In genomic region chr1:228125185-228125584, GRCh38 we compare ENCODE assay signal across 21 cellular contexts. TPM values are rescaled to one million over a fixed set of nuclear protein-coding genes. Genes with fewer than 3 reads are reported as not detected.
DNase-seq lines count a peak whose midpoint lies in the region; ATAC-seq, FAIRE-seq and TF ChIP-seq lines count a peak whose summit lies in the region.
"Had no signal": no experiment of that assay in that cellular context is flagged by ENCODE, and none has a peak within 500 bp of the region (broad histone marks: within the 10 kb centered on the region; RNA-seq: fewer than 3 reads in every experiment).

No MANE protein-coding gene starts in this region.

- H3K9me3 ChIP-seq in DND-41 (ENCODE audit: insufficient read depth, low read length, severe bottlenecking) (no peaks in the 10 kb centered on the region), OCI-LY7 (ENCODE audit: low read length) (peaks cover 18% of the 10 kb centered on the region; the same call in 1 of the 2 replicates), K562 (replicated peaks; ENCODE audit: control insufficient read depth, insufficient read depth, low read depth, low read length) (no peaks in the 10 kb centered on the region)
- H3K9me3 ChIP-seq: BLaER1, Caco-2, HAP-1 had no signal

- H2AFZ ChIP-seq in DND-41 (ENCODE audit: low read depth, low read length) (peak overlapping the region; percentile 41; the same call in 1 of the 2 replicates), OCI-LY7 (ENCODE audit: low read length) (peak overlapping the region; percentile 17; the same call in 1 of the 2 replicates), K562 (ENCODE audit: low read depth, low read length) (peak overlapping the region; percentile 34)

- H3K79me2 ChIP-seq in DND-41 (ENCODE audit: insufficient read depth, low read length) (no peaks in the 10 kb centered on the region), OCI-LY7 (ENCODE audit: insufficient read depth, low read depth, low read length) (no peaks in the 10 kb centered on the region), K562 (ENCODE audit: control insufficient read depth, insufficient read depth, low read length) (no peaks in the 10 kb centered on the region)

- TF ChIP-seq CTCF in DND-41 (IDR thresholded peaks at IDR 0.05; ENCODE audit: borderline replicate concordance, extremely low read depth, low read length, poor library complexity, severe bottlenecking) (no peak), OCI-LY7 (conservative IDR thresholded peaks at IDR 0.05; ENCODE audit: low read length) (no peak), K562 (IDR thresholded peaks at IDR 0.05 in 2 of 3, conservative IDR thresholded peaks at IDR 0.05 in 1 of 3; ENCODE audit: insufficient read depth in 2 of 3, low read depth in 1 of 3, low read length in 3 of 3) (no peak), foreskin keratinocyte (conservative IDR thresholded peaks at IDR 0.05) (no peak)

- TF ChIP-seq RAD21 in K562 (CRISPR knock-in tag; conservative IDR thresholded peaks at IDR 0.05 in 1 of 2, IDR thresholded peaks at IDR 0.05 in 1 of 2): no peak

- H3K4me1 ChIP-seq in DND-41 (ENCODE audit: insufficient read depth, low read length): no peaks in the 10 kb centered on the region
- H3K4me1 ChIP-seq in OCI-LY7 (ENCODE audit: insufficient read depth, low read length, poor library complexity, severe bottlenecking): peaks cover 8% of the 10 kb centered on the region
- peaks cover 0 to 3% of the 10 kb centered on the region in 2 experiments; a peak in 2 of 5 replicates for H3K4me1 ChIP-seq in K562 (replicated peaks in 1 of 2; ENCODE audit: control insufficient read depth in 2 of 2, insufficient read depth in 2 of 2, low read length in 2 of 2)
- peaks cover 15% of the 10 kb centered on the region for H3K4me1 ChIP-seq in foreskin keratinocyte
- H3K4me1 ChIP-seq: BLaER1, HAP-1 had no signal

- TF ChIP-seq POLR2A in K562 (conservative IDR thresholded peaks at IDR 0.05): no peak

- no peaks in the 10 kb centered on the region for H3K36me3 ChIP-seq in DND-41 (ENCODE audit: insufficient read depth, low read length)
- H3K36me3 ChIP-seq in OCI-LY7 (ENCODE audit: insufficient read depth, low read length): no peaks in the 10 kb centered on the region
- no peaks in the 10 kb centered on the region for H3K36me3 ChIP-seq in K562 (ENCODE audit: control insufficient read depth, insufficient read depth, low read length)
- H3K36me3 ChIP-seq: BLaER1, HAP-1 had no signal

- H3K27ac ChIP-seq in DND-41 (ENCODE audit: low read length) (no peak overlapping the region), OCI-LY7 (ENCODE audit: low read depth, low read length, poor library complexity, severe bottlenecking) (no peak overlapping the region), K562 (ENCODE audit: extremely low read depth, low read depth, low read length) (no peak overlapping the region), foreskin keratinocyte (no peak overlapping the region)
- H3K27ac ChIP-seq: 22Rv1, BLaER1, C4-2B had no signal

- H3K9me1 ChIP-seq in K562 (ENCODE audit: control insufficient read depth, insufficient read depth, low read length): no peaks in the 10 kb centered on the region

- H3K9ac ChIP-seq in DND-41 (ENCODE audit: low read depth, low read length) (no peak overlapping the region), K562 (ENCODE audit: insufficient read depth in 1 of 2, low read depth in 2 of 2, low read length in 2 of 2) (no peak overlapping the region)
- H3K9ac ChIP-seq: BLaER1 had no signal

- CTCF ChIA-PET in OCI-LY7 (lab: Charles Lee; ENCODE audit: unreplicated experiment) (interaction anchor here (0.6 to 1.2 kb wide), 2 partner anchors 23 to 42 kb away, joined by 3 read pairs; no protein-coding TSS in a partner anchor), K562 (lab: Yijun Ruan, JAX; ENCODE audit: low intra/inter-chr PET ratio) (no interaction called here)

- H3K4me3 ChIP-seq in DND-41 (ENCODE audit: low read depth in 1 of 2, low read length in 2 of 2) (no peak overlapping the region), OCI-LY7 (ENCODE audit: low read depth, low read length, poor library complexity, severe bottlenecking) (no peak overlapping the region), K562 (no peak overlapping the region)
- H3K4me3 ChIP-seq: BLaER1, HAP-1 had no signal

- no peaks in the 10 kb centered on the region for H4K20me1 ChIP-seq in DND-41 (ENCODE audit: insufficient read depth, low read length)
- no peaks in the 10 kb centered on the region for H4K20me1 ChIP-seq in OCI-LY7 (ENCODE audit: insufficient read depth, low read length)
- no peaks in the 10 kb centered on the region for H4K20me1 ChIP-seq in K562 (replicated peaks; ENCODE audit: control insufficient read depth, insufficient read depth, low read length)
- H4K20me1 ChIP-seq: BLaER1 had no signal

- DNase-seq in DND-41 (no peak), OCI-LY7 (ENCODE audit: low spot score) (no peak), K562 (ENCODE audit: extremely low read depth in 1 of 4, low spot score in 3 of 4) (no peak), foreskin keratinocyte (no peak), GM03348 (ENCODE audit: low spot score) (no peak)
- no peak for DNase-seq in central memory CD4-positive, alpha-beta T cell
- DNase-seq: Caco-2; CD4-positive, CD25-positive, alpha-beta regulatory T cell; CD8-positive, alpha-beta T cell; DMS153; EL; GDM1; GOT3; HFFc6 had no signal

- BruUV-seq in OCI-LY7 (replicated peaks; lab: Mats Ljungman, UMichigan): no TSS peak
- BruUV-seq in K562 (replicated peaks; lab: Mats Ljungman, UMichigan): no TSS peak

- ATAC-seq in DND-41 (ENCODE audit: insufficient read depth, low read depth) (no peak), K562 (no peak), foreskin keratinocyte (no peak)
- ATAC-seq: CD8-positive, alpha-beta T cell had no signal

- WGBS in K562 (ENCODE audit: insufficient coverage, low coverage, missing lambda C conversion rate): 18% methylated on average over 5 of the region's 5 CpGs

- in situ Hi-C loops in K562 (cut with MboI): no loop called here

- H3K27me3 ChIP-seq in DND-41 (ENCODE audit: insufficient read depth, low read length, poor library complexity) (peaks cover 9% of the 10 kb centered on the region), K562 (ENCODE audit: control insufficient read depth in 2 of 2, insufficient read depth in 2 of 2, low read length in 2 of 2) (no peaks in the 10 kb centered on the region), foreskin keratinocyte (no peaks in the 10 kb centered on the region)
- H3K27me3 ChIP-seq: BLaER1 had no signal

- no peak for FAIRE-seq in K562 (lab: Jason Lieb, UNC)
- FAIRE-seq: A204.1, GM19239, H54 had no signal

- intact Hi-C loops in OCI-LY7 (cut with micrococcal nuclease; ENCODE audit: unreplicated experiment) (no loop called here), K562 (cut with micrococcal nuclease) (no loop called here)

- no peaks in the 10 kb centered on the region for H3K9me2 ChIP-seq in OCI-LY7 (ENCODE audit: insufficient read depth, low read length)

- POLR2A ChIA-PET in OCI-LY7 (lab: Charles Lee): interaction anchor here (0.5 to 1.2 kb wide), 7 partner anchors 9 to 1944 kb away, joined by 3 read pairs; partner anchors contain the start of gene TRIM11
- POLR2A ChIA-PET in K562 (lab: Yijun Ruan, JAX): interaction anchor here (1.0 to 1.1 kb wide), 2 partner anchors 12 to 14 kb away, joined by 3 read pairs; no protein-coding TSS in a partner anchor

- TF ChIP-seq EP300 in K562 (IDR thresholded peaks at IDR 0.05; ENCODE audit: low read length): no peak

- H3K4me2 ChIP-seq in DND-41 (ENCODE audit: insufficient read depth, low read length): no peak overlapping the region
- no peak overlapping the region for H3K4me2 ChIP-seq in OCI-LY7 (ENCODE audit: low read length)
- no peak overlapping the region for H3K4me2 ChIP-seq in K562 (ENCODE audit: insufficient read depth, low read length)
- H3K4me2 ChIP-seq: BLaER1 had no signal

RNA-seq across cellular contexts. Expression of gene GUK1, which starts 14.9 kb away (rescaled TPM):
- 197 and 201 TPM in 2 replicates for total RNA-seq in OCI-LY7 (2014; rRNA removed; shearing (Covaris generic))
- total RNA-seq in OCI-LY7 (2022) (131 and 154 TPM in 2 replicates), K562 (2014; rRNA removed) (331 and 360 TPM in 2 replicates), K562 (2014; rRNA removed; fragmentation: Illumina TruSeq; extraction: Trizol) (31.6 and 42.7 TPM in 2 replicates), K562 (2015; rRNA removed; fragmentation: Illumina TruSeq; extraction: Trizol) (129 and 132 TPM in 2 replicates), K562 (2021) (228 and 233 TPM in 2 replicates), foreskin keratinocyte (424 and 441 TPM in 2 replicates)
- total RNA-seq in K562 (2011; cell fraction: chromatin; rRNA removed; ENCODE audit: low replicate concordance): 206 and 587 TPM in 2 replicates
- 479 and 565 TPM in 2 replicates for total RNA-seq in K562 (2011; cell fraction: nucleolus; rRNA removed)
- 351 and 369 TPM in 2 replicates for total RNA-seq in K562 (2011; cell fraction: nucleoplasm; rRNA removed)
- polyA plus RNA-seq in K562 (2011; rRNA removed) (192 and 244 TPM in 2 replicates), K562 (2014; fragmentation: Illumina TruSeq; extraction: Trizol) (44.3 and 143 TPM in 2 replicates), K562 (2014; fragmentation: Nextera tagmentation; extraction: Ambion mirVana) (10 to 100 TPM in 1 of 2 experiments, 1 to 10 TPM in 1; 7.0 to 18.1 TPM), K562 (2014; rRNA removed) (285 and 338 TPM in 2 replicates), foreskin keratinocyte (603 and 671 TPM in 2 replicates)
- 357 and 647 TPM in 2 replicates for polyA plus RNA-seq in K562 (2011; cell fraction: cytosol; rRNA removed)
- 690 and 902 TPM in 2 replicates for polyA plus RNA-seq in K562 (2011; cell fraction: nucleus; rRNA removed)
- 198 and 243 TPM in 2 replicates for polyA plus RNA-seq in K562 (2012)
- 38.4 and 72.5 TPM in 2 replicates for polyA minus RNA-seq in K562 (2011; rRNA and poly(A)+ RNA removed)
- polyA minus RNA-seq in K562 (2011; cell fraction: cytosol; rRNA and poly(A)+ RNA removed): 79.7 and 95.8 TPM in 2 replicates
- 159 and 171 TPM in 2 replicates for polyA minus RNA-seq in K562 (2011; cell fraction: nucleus; rRNA and poly(A)+ RNA removed)

RNA-seq across cellular contexts. Expression of gene MRPL55, which starts 16.1 kb away (rescaled TPM):
- 92.8 and 99.5 TPM in 2 replicates for total RNA-seq in OCI-LY7 (2014; rRNA removed; shearing (Covaris generic))
- total RNA-seq in OCI-LY7 (2022) (46.3 and 50.0 TPM in 2 replicates), K562 (2014; rRNA removed) (228 and 230 TPM in 2 replicates), K562 (2014; rRNA removed; fragmentation: Illumina TruSeq; extraction: Trizol) (26.7 and 47.2 TPM in 2 replicates), K562 (2015; rRNA removed; fragmentation: Illumina TruSeq; extraction: Trizol) (83.8 and 90.1 TPM in 2 replicates), K562 (2021) (112 and 120 TPM in 2 replicates), foreskin keratinocyte (73.6 and 77.5 TPM in 2 replicates)
- 49.1 and 124 TPM in 2 replicates for total RNA-seq in K562 (2011; cell fraction: chromatin; rRNA removed; ENCODE audit: low replicate concordance)
- 125 and 127 TPM in 2 replicates for total RNA-seq in K562 (2011; cell fraction: nucleolus; rRNA removed)
- total RNA-seq in K562 (2011; cell fraction: nucleoplasm; rRNA removed): 91.0 and 99.2 TPM in 2 replicates
- polyA plus RNA-seq in K562 (2011; rRNA removed) (65.9 and 115 TPM in 2 replicates), K562 (2014; fragmentation: Illumina TruSeq; extraction: Trizol) (81.0 and 93.0 TPM in 2 replicates), K562 (2014; fragmentation: Nextera tagmentation; extraction: Ambion mirVana) (10 to 100 TPM; 34.9 to 77.0 TPM), K562 (2014; rRNA removed) (154 and 166 TPM in 2 replicates), foreskin keratinocyte (105 and 111 TPM in 2 replicates)
- polyA plus RNA-seq in K562 (2011; cell fraction: cytosol; rRNA removed): 142 and 334 TPM in 2 replicates
- 277 and 406 TPM in 2 replicates for polyA plus RNA-seq in K562 (2011; cell fraction: nucleus; rRNA removed)
- 90.3 and 111 TPM in 2 replicates for polyA plus RNA-seq in K562 (2012)
- 25.6 and 46.0 TPM in 2 replicates for polyA minus RNA-seq in K562 (2011; rRNA and poly(A)+ RNA removed)
- polyA minus RNA-seq in K562 (2011; cell fraction: cytosol; rRNA and poly(A)+ RNA removed): 61.9 and 66.6 TPM in 2 replicates
- 48.2 and 76.1 TPM in 2 replicates for polyA minus RNA-seq in K562 (2011; cell fraction: nucleus; rRNA and poly(A)+ RNA removed)

RNA-seq across cellular contexts. Expression of gene C1orf35, which starts 22.1 kb away (rescaled TPM):
- total RNA-seq in OCI-LY7 (2014; rRNA removed; shearing (Covaris generic)): 33.3 and 33.4 TPM in 2 replicates
- total RNA-seq in OCI-LY7 (2022) (30.7 and 32.2 TPM in 2 replicates), K562 (2014; rRNA removed) (42.2 and 50.8 TPM in 2 replicates), K562 (2014; rRNA removed; fragmentation: Illumina TruSeq; extraction: Trizol) (4.9 and 8.3 TPM in 2 replicates), K562 (2015; rRNA removed; fragmentation: Illumina TruSeq; extraction: Trizol) (18.9 and 23.2 TPM in 2 replicates), K562 (2021) (38.2 and 41.8 TPM in 2 replicates), foreskin keratinocyte (21.2 and 22.8 TPM in 2 replicates)
- 16.4 and 31.0 TPM in 2 replicates for total RNA-seq in K562 (2011; cell fraction: chromatin; rRNA removed; ENCODE audit: low replicate concordance)
- 27.0 and 28.6 TPM in 2 replicates for total RNA-seq in K562 (2011; cell fraction: nucleolus; rRNA removed)
- 20.4 and 20.5 TPM in 2 replicates for total RNA-seq in K562 (2011; cell fraction: nucleoplasm; rRNA removed)
- polyA plus RNA-seq in K562 (2011; rRNA removed) (10.8 and 15.6 TPM in 2 replicates), K562 (2014; fragmentation: Illumina TruSeq; extraction: Trizol) (12.5 and 20.9 TPM in 2 replicates), K562 (2014; fragmentation: Nextera tagmentation; extraction: Ambion mirVana) (1 to 10 TPM; 3.2 to 3.8 TPM), K562 (2014; rRNA removed) (34.3 and 48.7 TPM in 2 replicates), foreskin keratinocyte (32.8 and 34.0 TPM in 2 replicates)
- polyA plus RNA-seq in K562 (2011; cell fraction: cytosol; rRNA removed): 12.7 and 22.3 TPM in 2 replicates
- polyA plus RNA-seq in K562 (2011; cell fraction: nucleus; rRNA removed): 44.7 and 65.7 TPM in 2 replicates
- polyA plus RNA-seq in K562 (2012): 28.9 and 30.6 TPM in 2 replicates
- polyA minus RNA-seq in K562 (2011; rRNA and poly(A)+ RNA removed): 1.9 and 2.0 TPM in 2 replicates
- 2.3 and 5.9 TPM in 2 replicates for polyA minus RNA-seq in K562 (2011; cell fraction: cytosol; rRNA and poly(A)+ RNA removed)
- 6.9 and 8.2 TPM in 2 replicates for polyA minus RNA-seq in K562 (2011; cell fraction: nucleus; rRNA and poly(A)+ RNA removed)

RNA-seq across cellular contexts. Expression of gene GJC2, which starts 24.5 kb away (rescaled TPM):
- total RNA-seq in OCI-LY7 (2014; rRNA removed; shearing (Covaris generic)): 0.22 and 0.31 TPM in 2 replicates
- total RNA-seq in OCI-LY7 (2022): 0.53 and 0.80 TPM in 2 replicates
- 0.53 and 1.4 TPM in 2 replicates for total RNA-seq in K562 (2011; cell fraction: chromatin; rRNA removed; ENCODE audit: low replicate concordance)
- total RNA-seq in K562 (2011; cell fraction: nucleolus; rRNA removed): 1.2 and 2.2 TPM in 2 replicates
- 0.59 and 0.69 TPM in 2 replicates for total RNA-seq in K562 (2011; cell fraction: nucleoplasm; rRNA removed)
- 0.32 and 0.86 TPM in 2 replicates for total RNA-seq in K562 (2014; rRNA removed)
- 0.11 and 0.16 TPM in 2 replicates for total RNA-seq in K562 (2014; rRNA removed; fragmentation: Illumina TruSeq; extraction: Trizol)
- 0.11 and 0.22 TPM in 2 replicates for total RNA-seq in K562 (2015; rRNA removed; fragmentation: Illumina TruSeq; extraction: Trizol)
- 0.62 and 0.69 TPM in 2 replicates for total RNA-seq in K562 (2021)
- 0.08 and 0.20 TPM in 2 replicates for polyA plus RNA-seq in K562 (2011; rRNA removed)
- polyA plus RNA-seq in K562 (2011; cell fraction: cytosol; rRNA removed): 0.10 and 0.61 TPM in 2 replicates
- polyA plus RNA-seq in K562 (2011; cell fraction: nucleus; rRNA removed): 0.29 and 1.1 TPM in 2 replicates
- 0.39 and 0.47 TPM in 2 replicates for polyA plus RNA-seq in K562 (2012)
- 0.06 and 0.12 TPM in 2 replicates for polyA plus RNA-seq in K562 (2014; fragmentation: Illumina TruSeq; extraction: Trizol)
- polyA plus RNA-seq in K562 (2014; fragmentation: Nextera tagmentation; extraction: Ambion mirVana): not detected
- 0.03 and 0.36 TPM in 2 replicates for polyA plus RNA-seq in K562 (2014; rRNA removed)
- polyA minus RNA-seq in K562 (2011; rRNA and poly(A)+ RNA removed): 0.09 and 0.18 TPM in 2 replicates
- 0.57 TPM in 1 of 2 replicates, not detected in the other for polyA minus RNA-seq in K562 (2011; cell fraction: cytosol; rRNA and poly(A)+ RNA removed)
- 0.40 and 0.44 TPM in 2 replicates for polyA minus RNA-seq in K562 (2011; cell fraction: nucleus; rRNA and poly(A)+ RNA removed)
- total RNA-seq in foreskin keratinocyte: 0.82 and 1.1 TPM in 2 replicates
- polyA plus RNA-seq in foreskin keratinocyte: 0.82 and 1.0 TPM in 2 replicates
- polyA plus RNA-seq: CD4-positive, CD25-positive, alpha-beta regulatory T cell had no signal

RNA-seq across cellular contexts. Expression of gene IBA57, which starts 40.4 kb away (rescaled TPM):
- total RNA-seq in OCI-LY7 (2014; rRNA removed; shearing (Covaris generic)): 3.2 and 9.9 TPM in 2 replicates
- total RNA-seq in OCI-LY7 (2022): 9.1 and 10.8 TPM in 2 replicates
- 6.2 and 10.7 TPM in 2 replicates for total RNA-seq in K562 (2011; cell fraction: chromatin; rRNA removed; ENCODE audit: low replicate concordance)
- total RNA-seq in K562 (2011; cell fraction: nucleolus; rRNA removed): 8.3 and 8.9 TPM in 2 replicates
- total RNA-seq in K562 (2011; cell fraction: nucleoplasm; rRNA removed): 6.8 and 8.3 TPM in 2 replicates
- 9.0 and 16.8 TPM in 2 replicates for total RNA-seq in K562 (2014; rRNA removed)
- total RNA-seq in K562 (2014; rRNA removed; fragmentation: Illumina TruSeq; extraction: Trizol): 1.8 and 1.9 TPM in 2 replicates
- 2.9 and 4.1 TPM in 2 replicates for total RNA-seq in K562 (2015; rRNA removed; fragmentation: Illumina TruSeq; extraction: Trizol)
- 14.1 and 15.5 TPM in 2 replicates for total RNA-seq in K562 (2021)
- 2.7 and 5.6 TPM in 2 replicates for polyA plus RNA-seq in K562 (2011; rRNA removed)
- 4.2 and 11.4 TPM in 2 replicates for polyA plus RNA-seq in K562 (2011; cell fraction: cytosol; rRNA removed)
- 4.0 and 5.9 TPM in 2 replicates for polyA plus RNA-seq in K562 (2011; cell fraction: nucleus; rRNA removed)
- 4.8 and 6.7 TPM in 2 replicates for polyA plus RNA-seq in K562 (2012)
- polyA plus RNA-seq in K562 (2014; fragmentation: Illumina TruSeq; extraction: Trizol): 1.9 and 5.9 TPM in 2 replicates
- 1 to 10 TPM in 1 of 2 experiments, under 1 TPM in 1; 0.77 to 1.0 TPM for polyA plus RNA-seq in K562 (2014; fragmentation: Nextera tagmentation; extraction: Ambion mirVana)
- polyA plus RNA-seq in K562 (2014; rRNA removed): 6.9 and 9.0 TPM in 2 replicates
- 1.9 and 2.1 TPM in 2 replicates for polyA minus RNA-seq in K562 (2011; rRNA and poly(A)+ RNA removed)
- 7.1 and 8.0 TPM in 2 replicates for polyA minus RNA-seq in K562 (2011; cell fraction: cytosol; rRNA and poly(A)+ RNA removed)
- 3.4 and 3.7 TPM in 2 replicates for polyA minus RNA-seq in K562 (2011; cell fraction: nucleus; rRNA and poly(A)+ RNA removed)
- total RNA-seq in foreskin keratinocyte: 5.1 and 7.4 TPM in 2 replicates
- polyA plus RNA-seq in foreskin keratinocyte: 4.8 and 6.5 TPM in 2 replicates
